In genomic region chr11:4125141-4125540, GRCh38 we compare ENCODE assay signal across 1 cellular context.
TF ChIP-seq lines count a peak whose summit lies in the region.

No MANE protein-coding gene starts in this region.

TF ChIP-seq in SK-N-SH treated with all-trans-retinoic acid at 6 μM for 48 hours, 23 proteins besides CTCF, POLR2A, EP300 and RAD21 (continued from another document):
- TF ChIP-seq PATZ1 (CRISPR knock-in tag; IDR thresholded peaks at IDR 0.05; ENCODE audit: borderline replicate concordance), result no peak
- TF ChIP-seq OSR1 (CRISPR knock-in tag; IDR thresholded peaks at IDR 0.05), result no peak
- TF ChIP-seq ZFP30 (CRISPR knock-in tag; IDR thresholded peaks at IDR 0.05), result no peak
- TF ChIP-seq CREB5 (CRISPR knock-in tag; IDR thresholded peaks at IDR 0.05; ENCODE audit: low read depth), result no peak
- TF ChIP-seq ISL1 (CRISPR knock-in tag; IDR thresholded peaks at IDR 0.05), result no peak
- no peak for TF ChIP-seq BACH2 (CRISPR knock-in tag; IDR thresholded peaks at IDR 0.05; ENCODE audit: borderline replicate concordance)
- TF ChIP-seq SNAI2 (CRISPR knock-in tag; IDR thresholded peaks at IDR 0.05), result no peak
- TF ChIP-seq GLIS3 (CRISPR knock-in tag; IDR thresholded peaks at IDR 0.05), result no peak
- TF ChIP-seq TOX (CRISPR knock-in tag; IDR thresholded peaks at IDR 0.05; ENCODE audit: borderline replicate concordance), result no peak
- TF ChIP-seq PPARA (CRISPR knock-in tag; IDR thresholded peaks at IDR 0.05; ENCODE audit: borderline replicate concordance), result no peak
- TF ChIP-seq POU6F1 (CRISPR knock-in tag; IDR thresholded peaks at IDR 0.05; ENCODE audit: borderline replicate concordance, low read depth), result no peak
- TF ChIP-seq ZC3H10 (CRISPR knock-in tag; IDR thresholded peaks at IDR 0.05), result no peak
- no peak for TF ChIP-seq ZNF565 (CRISPR knock-in tag; conservative IDR thresholded peaks at IDR 0.05; ENCODE audit: low read depth)
- TF ChIP-seq CSDC2 (CRISPR knock-in tag; IDR thresholded peaks at IDR 0.05), result no peak
- no peak for TF ChIP-seq ESRRG (CRISPR knock-in tag; IDR thresholded peaks at IDR 0.05)
- no peak for TF ChIP-seq ZNF8 (CRISPR knock-in tag; IDR thresholded peaks at IDR 0.05)
